ENCODE assay signal across 18 cellular contexts in genomic region chr10:44042075-44042770, GRCh38.
DNase-seq lines count a peak whose midpoint lies in the region; ATAC-seq and TF ChIP-seq lines count a peak whose summit lies in the region.
"Had no signal": no experiment of that assay in that cellular context is flagged by ENCODE, and none has a peak within 500 bp of the region (broad histone marks: within the 10 kb centered on the region; RNA-seq: fewer than 3 reads in every experiment).

No MANE protein-coding gene starts in this region.

- TF ChIP-seq CTCF in H9 (conservative IDR thresholded peaks at IDR 0.05) (no peak), mucosa of descending colon (IDR thresholded peaks at IDR 0.05) (no peak), MCF 10A (IDR thresholded peaks at IDR 0.05; ENCODE audit: unreplicated experiment) (no peak)

- H3K18ac ChIP-seq in H9 (ENCODE audit: insufficient read length, low read depth, low read length) = no peak overlapping the region

- H3K27me3 ChIP-seq in H9 (ENCODE audit: insufficient read depth, low read length) = no peaks in the 10 kb centered on the region
- H3K27me3 ChIP-seq: BLaER1 had no signal

- H2AFZ ChIP-seq in H9 (ENCODE audit: low read length) = no peak overlapping the region
- H2AFZ ChIP-seq: GM23248 had no signal

- no peaks in the 10 kb centered on the region for H3K79me2 ChIP-seq in H9 (ENCODE audit: insufficient read depth, low read length)

- CTCF ChIA-PET in activated CD8-positive, alpha-beta memory T cell treated with anti-CD3 and anti-CD28 coated beads, Interleukin-2, amount 10 ng/mL, durations not matched to agents 7 days and 5 days (lab: Charles Lee) = no interaction called here
- CTCF ChIA-PET in MCF 10A (lab: Yijun Ruan, JAX) = no interaction called here

- no peak overlapping the region for H3K4me2 ChIP-seq in H9 (ENCODE audit: insufficient read depth, insufficient read length, low read length)
- H3K4me2 ChIP-seq: BLaER1 had no signal

- no peak overlapping the region for H4K5ac ChIP-seq in H9 (ENCODE audit: insufficient read length, low read depth, low read length)

- peak; percentile 33 for ATAC-seq in stimulated activated effector memory CD8-positive, alpha-beta T cell treated with anti-CD3 and anti-CD28 coated beads, Interleukin-12 subunit alpha, Interleukin-12 subunit beta, amount 100 ng/mL, for 72 hours
- ATAC-seq in mucosa of descending colon (no peak), GM18858 (IDR thresholded peaks at IDR 0.05; ENCODE audit: unreplicated experiment) (no peak)
- ATAC-seq in activated CD8-positive, alpha-beta memory T cell treated with anti-CD3 and anti-CD28 coated beads, Interleukin-2, amount 10 ng/mL, durations not matched to agents 7 days and 5 days = no peak
- ATAC-seq: GM12878, HepG2 had no signal

- H2BK5ac ChIP-seq in H9 (ENCODE audit: insufficient read length, low read length) = no peak overlapping the region

- H3K4ac ChIP-seq in H9 (ENCODE audit: low read depth, low read length) = no peak overlapping the region

- no peak overlapping the region for H2BK120ac ChIP-seq in H9 (ENCODE audit: low read depth, low read length, poor library complexity, severe bottlenecking)

- no peaks in the 10 kb centered on the region for H3K79me1 ChIP-seq in H9 (ENCODE audit: insufficient read depth, low read depth, low read length, poor library complexity, severe bottlenecking)

- H2BK12ac ChIP-seq in H9 (ENCODE audit: insufficient read length, low read depth, low read length) = no peak overlapping the region

- no peak overlapping the region for H2BK20ac ChIP-seq in H9 (ENCODE audit: low read depth, low read length, poor library complexity, severe bottlenecking)

- H3K36me3 ChIP-seq in mucosa of descending colon (ENCODE audit: low read depth) = no peaks in the 10 kb centered on the region
- H3K36me3 ChIP-seq: BLaER1 had no signal

- no peak overlapping the region for H3K56ac ChIP-seq in H9 (ENCODE audit: insufficient read length, low read depth, low read length)

- no peak overlapping the region for H4K91ac ChIP-seq in H9 (ENCODE audit: insufficient read length, low read depth, low read length)

- peak; percentile 81 for DNase-seq in ELF-1 (ENCODE audit: low read depth, low spot score)
- DNase-seq in H9 = no peak
- peak; percentile 16 for DNase-seq in ecto neural progenitor cell (ENCODE audit: low spot score)
- no peak for DNase-seq in stimulated activated effector memory CD8-positive, alpha-beta T cell treated with anti-CD3 and anti-CD28 coated beads, Interleukin-12 subunit alpha, Interleukin-12 subunit beta, amount 100 ng/mL, for 72 hours (ENCODE audit: low spot score in 2 of 2)
- DNase-seq in mucosa of descending colon = no peak
- DNase-seq in activated CD8-positive, alpha-beta memory T cell treated with anti-CD3 and anti-CD28 coated beads, Interleukin-2, amount 10 ng/mL, durations not matched to agents 7 days and 5 days = no peak
- no peak for DNase-seq in MCF 10A (ENCODE audit: unreplicated experiment)
- DNase-seq: 8988T; Calu3; CD4-positive, alpha-beta memory T cell; DMS79 treated with DMSO at 0.1 percent for 48 hours; GM23248 had no signal

- peaks cover 22% of the 10 kb centered on the region in 2 experiments for H3K4me1 Mint-ChIP-seq in H9
- H3K4me1 Mint-ChIP-seq in stimulated activated effector memory CD8-positive, alpha-beta T cell treated with anti-CD3 and anti-CD28 coated beads, Interleukin-12 subunit alpha, Interleukin-12 subunit beta, amount 100 ng/mL, for 72 hours = no peaks in the 10 kb centered on the region
- no peaks in the 10 kb centered on the region for H3K4me1 Mint-ChIP-seq in activated CD8-positive, alpha-beta memory T cell treated with anti-CD3 and anti-CD28 coated beads, Interleukin-2, amount 10 ng/mL, durations not matched to agents 7 days and 5 days
- peaks cover 8% of the 10 kb centered on the region for H3K4me1 Mint-ChIP-seq in MCF 10A (ENCODE audit: insufficient read depth, unreplicated experiment)
- H3K4me1 Mint-ChIP-seq: IgD-negative memory B cell had no signal

- H3K27ac ChIP-seq in H9 (ENCODE audit: insufficient read length, low read depth, low read length) = no peak overlapping the region
- H3K27ac ChIP-seq: BLaER1, GM23248 had no signal

- peak overlapping the region in 2 of 3 experiments; percentile 47 to 53; a peak in 1 of 7 replicates for H3K27ac Mint-ChIP-seq in H9
- H3K27ac Mint-ChIP-seq in stimulated activated effector memory CD8-positive, alpha-beta T cell treated with anti-CD3 and anti-CD28 coated beads, Interleukin-12 subunit alpha, Interleukin-12 subunit beta, amount 100 ng/mL, for 72 hours = no peak overlapping the region
- no peak overlapping the region for H3K27ac Mint-ChIP-seq in activated CD8-positive, alpha-beta memory T cell treated with anti-CD3 and anti-CD28 coated beads, Interleukin-2, amount 10 ng/mL, durations not matched to agents 7 days and 5 days
- no peak overlapping the region for H3K27ac Mint-ChIP-seq in MCF 10A (ENCODE audit: low read depth, unreplicated experiment)
- H3K27ac Mint-ChIP-seq: CD14-positive monocyte; CD4-positive, alpha-beta memory T cell; IgD-negative memory B cell had no signal

- H2BK15ac ChIP-seq in H9 (ENCODE audit: low read depth, low read length) = no peak overlapping the region

- H3T11ph ChIP-seq in H9 (ENCODE audit: low read length) = no peak overlapping the region

- no peak overlapping the region for H3K23ac ChIP-seq in H9 (ENCODE audit: insufficient read length, low read depth, low read length)

- H3K4me3 Mint-ChIP-seq in H9 (no peak overlapping the region), MCF 10A (ENCODE audit: unreplicated experiment) (no peak overlapping the region)
- no peak overlapping the region for H3K4me3 Mint-ChIP-seq in stimulated activated effector memory CD8-positive, alpha-beta T cell treated with anti-CD3 and anti-CD28 coated beads, Interleukin-12 subunit alpha, Interleukin-12 subunit beta, amount 100 ng/mL, for 72 hours
- H3K4me3 Mint-ChIP-seq in activated CD8-positive, alpha-beta memory T cell treated with anti-CD3 and anti-CD28 coated beads, Interleukin-2, amount 10 ng/mL, durations not matched to agents 7 days and 5 days = no peak overlapping the region
- H3K4me3 Mint-ChIP-seq: CD14-positive monocyte; CD4-positive, alpha-beta memory T cell had no signal

- H4K8ac ChIP-seq in H9 (replicated peaks; ENCODE audit: insufficient read length, low read depth, low read length) = no peak overlapping the region

- H3K23me2 ChIP-seq in H9 (ENCODE audit: insufficient read length, low read depth, low read length, poor library complexity, severe bottlenecking) = no peaks in the 10 kb centered on the region

- no peak overlapping the region for H3K4me3 ChIP-seq in mucosa of descending colon
- H3K4me3 ChIP-seq: BLaER1, GM12878, GM23248 had no signal

- H3K9ac ChIP-seq in H9 (ENCODE audit: extremely low read depth, insufficient read length, low read length) = no peak overlapping the region
- H3K9ac ChIP-seq: BLaER1, GM23248 had no signal

- no peaks in the 10 kb centered on the region for H4K20me1 ChIP-seq in H9 (ENCODE audit: control insufficient read depth, insufficient read depth, insufficient read length)
- H4K20me1 ChIP-seq: BLaER1 had no signal

- H3K4me1 ChIP-seq in H9 (ENCODE audit: insufficient read depth, low read length) (no peaks in the 10 kb centered on the region; the same call in 1 of the 2 replicates), mucosa of descending colon (ENCODE audit: low read depth) (no peaks in the 10 kb centered on the region)

- POLR2A ChIA-PET in MCF 10A (lab: Yijun Ruan, JAX) = no interaction called here

- H3K9me3 Mint-ChIP-seq in H9 (peaks cover 4 to 5% of the 10 kb centered on the region in 2 experiments; a peak in 3 of 5 replicates), MCF 10A (ENCODE audit: unreplicated experiment) (no peaks in the 10 kb centered on the region)
- H3K9me3 Mint-ChIP-seq in stimulated activated effector memory CD8-positive, alpha-beta T cell treated with anti-CD3 and anti-CD28 coated beads, Interleukin-12 subunit alpha, Interleukin-12 subunit beta, amount 100 ng/mL, for 72 hours = no peaks in the 10 kb centered on the region
- H3K9me3 Mint-ChIP-seq in activated CD8-positive, alpha-beta memory T cell treated with anti-CD3 and anti-CD28 coated beads, Interleukin-2, amount 10 ng/mL, durations not matched to agents 7 days and 5 days (ENCODE audit: low read depth) = no peaks in the 10 kb centered on the region

- no TSS peak for BruUV-seq in MCF 10A (replicated peaks; lab: Mats Ljungman, UMichigan)

- intact Hi-C loops in mucosa of descending colon (cut with DNase I, micrococcal nuclease) = no loop called here
- intact Hi-C loops in MCF 10A (cut with micrococcal nuclease) = no loop called here

- no peak overlapping the region; the same call in 1 of the 2 replicates for H3K14ac ChIP-seq in H9 (ENCODE audit: insufficient read depth, low read length)

- no CpG with 5 or more reads among the region's 2 CpGs for whole genome bisulfite sequencing in H9 (ENCODE audit: extremely low coverage, insufficient read length, low lambda C conversion rate)

- H2AK5ac ChIP-seq in H9 (ENCODE audit: insufficient read length, low read length) = no peak overlapping the region

- H3K9me3 ChIP-seq in H9 (ENCODE audit: control insufficient read depth, low read depth, low read length) = no peaks in the 10 kb centered on the region
- H3K9me3 ChIP-seq in mucosa of descending colon = no peaks in the 10 kb centered on the region
- H3K9me3 ChIP-seq: BLaER1 had no signal

- 0 out of 7 replicates have a peak, but pooled peaks cover 0 to 1% (median 0%) of the 10 kb centered on the region in 3 experiments for H3K36me3 Mint-ChIP-seq in H9 (ENCODE audit: insufficient read depth in 1 of 3, low read depth in 3 of 3)
- no peaks in the 10 kb centered on the region for H3K36me3 Mint-ChIP-seq in stimulated activated effector memory CD8-positive, alpha-beta T cell treated with anti-CD3 and anti-CD28 coated beads, Interleukin-12 subunit alpha, Interleukin-12 subunit beta, amount 100 ng/mL, for 72 hours
- no peaks in the 10 kb centered on the region for H3K36me3 Mint-ChIP-seq in activated CD8-positive, alpha-beta memory T cell treated with anti-CD3 and anti-CD28 coated beads, Interleukin-2, amount 10 ng/mL, durations not matched to agents 7 days and 5 days
- peaks cover 6% of the 10 kb centered on the region for H3K36me3 Mint-ChIP-seq in MCF 10A (ENCODE audit: insufficient read depth, unreplicated experiment)
- H3K36me3 Mint-ChIP-seq: CD14-positive monocyte; CD4-positive, alpha-beta memory T cell; IgD-negative memory B cell had no signal

- H3K27me3 Mint-ChIP-seq in H9 (ENCODE audit: low read depth) = peaks cover 2% of the 10 kb centered on the region; the same call in 1 of the 2 replicates
- H3K27me3 Mint-ChIP-seq in activated CD8-positive, alpha-beta memory T cell treated with anti-CD3 and anti-CD28 coated beads, Interleukin-2, amount 10 ng/mL, durations not matched to agents 7 days and 5 days = peaks cover 15% of the 10 kb centered on the region
- H3K27me3 Mint-ChIP-seq in MCF 10A (ENCODE audit: insufficient read depth, unreplicated experiment) = peaks cover 28% of the 10 kb centered on the region

Comparison
In these comparisons a context has a peak if more than half of its experiments do, and no peak if none do; other contexts are left out.
1. DNase-seq: peak in ELF-1 (single experiment) and ecto neural progenitor cell (single experiment); none in H9 (single experiment), stimulated activated effector memory CD8-positive, alpha-beta T cell treated with anti-CD3 and anti-CD28 coated beads, Interleukin-12 subunit alpha, Interleukin-12 subunit beta, amount 100 ng/mL, for 72 hours (0 of 2), mucosa of descending colon (0 of 3), activated CD8-positive, alpha-beta memory T cell treated with anti-CD3 and anti-CD28 coated beads, Interleukin-2, amount 10 ng/mL, durations not matched to agents 7 days and 5 days (single experiment) and MCF 10A (single experiment).
2. H3K27ac Mint-ChIP-seq: peak in H9 (2 of 3); none in stimulated activated effector memory CD8-positive, alpha-beta T cell treated with anti-CD3 and anti-CD28 coated beads, Interleukin-12 subunit alpha, Interleukin-12 subunit beta, amount 100 ng/mL, for 72 hours (single experiment), activated CD8-positive, alpha-beta memory T cell treated with anti-CD3 and anti-CD28 coated beads, Interleukin-2, amount 10 ng/mL, durations not matched to agents 7 days and 5 days (single experiment) and MCF 10A (single experiment).